ENCODE assay signal across 28 cellular contexts in the genomic region with DNA sequence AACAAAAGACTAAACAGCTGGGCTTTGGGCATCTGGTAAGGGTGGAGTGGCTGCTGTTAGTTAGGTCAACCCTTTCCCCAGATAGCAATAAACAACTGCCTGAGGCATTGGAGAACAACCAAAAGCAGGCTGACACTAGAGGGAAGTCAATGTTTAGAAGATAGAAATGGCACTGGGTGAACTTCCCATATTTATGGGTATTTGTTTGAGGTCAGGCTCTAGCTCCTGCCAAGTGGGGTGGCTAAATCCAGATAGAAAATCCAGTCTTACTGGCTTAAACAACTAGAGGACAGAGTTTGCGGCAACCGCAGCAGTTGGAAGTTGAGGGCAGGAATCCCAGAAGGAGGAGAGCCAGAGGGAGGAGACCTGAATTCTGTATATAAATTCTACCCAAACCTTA.
A peak's percentile ranks its signal among the peaks of the same experiment; 100 is the strongest.
DNase-seq lines count a peak whose midpoint lies in the region; ATAC-seq lines count a peak whose summit lies in the region.
"Had no signal": no experiment of that assay in that cellular context is flagged by ENCODE, and none has a peak within 500 bp of the region (broad histone marks: within the 10 kb centered on the region; RNA-seq: fewer than 3 reads in every experiment).

No MANE protein-coding gene starts in this region.

- H4K8ac ChIP-seq in mesenchymal stem cell (ENCODE audit: low read length) = no peak overlapping the region

- H3K9me3 ChIP-seq in mesenchymal stem cell (ENCODE audit: control insufficient read depth, low read length) = no peaks in the 10 kb centered on the region
- H3K9me3 ChIP-seq: BE2C, colonic mucosa, esophagus squamous epithelium, gastrocnemius medialis, psoas muscle had no signal

- no peaks in the 10 kb centered on the region for H3K36me3 ChIP-seq in mesenchymal stem cell (ENCODE audit: control insufficient read depth in 1 of 2, insufficient read depth in 2 of 2, low read depth in 1 of 2, low read length in 2 of 2)
- H3K36me3 ChIP-seq: BE2C, colonic mucosa, esophagus squamous epithelium, gastrocnemius medialis had no signal

- H3K27ac ChIP-seq in mesenchymal stem cell (ENCODE audit: low read length, poor library complexity, severe bottlenecking) = no peak overlapping the region
- H3K27ac ChIP-seq: colonic mucosa, gastrocnemius medialis, psoas muscle had no signal

- H3K27me3 ChIP-seq in mesenchymal stem cell (ENCODE audit: control insufficient read depth in 1 of 2, insufficient read depth in 1 of 2, low read length in 2 of 2) = peaks cover 1 to 38% of the 10 kb centered on the region in 2 experiments
- H3K27me3 ChIP-seq: colonic mucosa had no signal

- H3K18ac ChIP-seq in mesenchymal stem cell (ENCODE audit: low read depth in 1 of 2, low read length in 2 of 2) = no peak overlapping the region

- H3K79me1 ChIP-seq in mesenchymal stem cell (replicated peaks; ENCODE audit: low read length, poor library complexity, severe bottlenecking) = no peaks in the 10 kb centered on the region

- no peak overlapping the region for H3K4me2 ChIP-seq in mesenchymal stem cell (ENCODE audit: low read length, poor library complexity, severe bottlenecking)

- no peak overlapping the region for H2AK5ac ChIP-seq in mesenchymal stem cell (ENCODE audit: low read length, severe bottlenecking)

- H2BK120ac ChIP-seq in mesenchymal stem cell (ENCODE audit: low read depth, low read length) = no peak overlapping the region

- no peak overlapping the region for H2BK15ac ChIP-seq in mesenchymal stem cell (ENCODE audit: low read depth, poor library complexity, severe bottlenecking)

- no peak overlapping the region for H3K4ac ChIP-seq in mesenchymal stem cell (ENCODE audit: low read depth in 1 of 2, low read length in 2 of 2)

- no peak overlapping the region for H3K4me3 ChIP-seq in mesenchymal stem cell (ENCODE audit: insufficient read depth in 1 of 2, low read depth in 1 of 2, low read length in 2 of 2)
- H3K4me3 ChIP-seq: colonic mucosa, esophagus squamous epithelium, gastrocnemius medialis, psoas muscle had no signal

- DNase-seq in AG08395 (ENCODE audit: low spot score) (peak; percentile 65), GM04504 (ENCODE audit: low read depth) (peak; percentile 12), SKM-1 treated with dmso at 0.1 percent for 144 hours (lab: John Stamatoyannopoulos, UW; ENCODE audit: unreplicated experiment) (peak; percentile 33), mesenchymal stem cell (peak; percentile 1), AG20443 (ENCODE audit: low spot score) (no peak), NCI-H774 (lab: John Stamatoyannopoulos, UW) (no peak)
- no peak for DNase-seq in activated naive CD4-positive, alpha-beta T cell treated with Interleukin-2 at 50 U/mL for 16 hours
- DNase-seq: activated CD4-positive, alpha-beta T cell treated with anti-CD3 and anti-CD28 coated beads for 1 hour; activated naive CD8-positive, alpha-beta T cell treated with anti-CD3 and anti-CD28 coated beads for 36 hours; activated T-cell treated with anti-CD3 and anti-CD28 coated beads for 4 hours; aorta; BE2C; colonic mucosa; DMS79 treated with DMSO at 0.1 percent for 48 hours; endodermal cell; esophagus squamous epithelium; gastrocnemius medialis; hippocampal formation; KBM-7; mesendoderm; NCI-H1436; NCI-H2081 treated with DMSO at 0.1 percent for 48 hours; NCI-H345; NCI-H82; psoas muscle; stimulated activated naive CD8-positive, alpha-beta T cell treated with anti-CD3 and anti-CD28 coated beads, Interleukin-15, amount 100 ng/mL, for 72 hours had no signal

- H3K23ac ChIP-seq in mesenchymal stem cell (ENCODE audit: low read length in 2 of 2) = no peak overlapping the region

- no peaks in the 10 kb centered on the region for H3K4me1 ChIP-seq in mesenchymal stem cell (ENCODE audit: control insufficient read depth, insufficient read depth, low read depth, low read length)
- H3K4me1 ChIP-seq: BE2C, colonic mucosa, gastrocnemius medialis, psoas muscle had no signal

- no peak overlapping the region for H4K91ac ChIP-seq in mesenchymal stem cell (ENCODE audit: low read length)

- ATAC-seq in HG02642 (IDR thresholded peaks at IDR 0.05; ENCODE audit: poor library complexity, unreplicated experiment) = no peak
- ATAC-seq: gastrocnemius medialis; psoas muscle; Right ventricle myocardium inferior; stimulated activated naive CD8-positive, alpha-beta T cell treated with anti-CD3 and anti-CD28 coated beads, Interleukin-15, amount 100 ng/mL, for 72 hours had no signal

- H3K14ac ChIP-seq in mesenchymal stem cell (ENCODE audit: low read length in 2 of 2) = no peak overlapping the region

- 92% methylated on average over 2 of the region's 2 CpGs for WGBS in mesenchymal stem cell

- H2BK5ac ChIP-seq in mesenchymal stem cell (ENCODE audit: low read depth, low read length, poor library complexity, severe bottlenecking) = no peak overlapping the region

- no peak overlapping the region for H2AFZ ChIP-seq in mesenchymal stem cell (ENCODE audit: low read depth, low read length)

- no peak overlapping the region for H3K9ac ChIP-seq in mesenchymal stem cell (ENCODE audit: low read length)

- H2BK12ac ChIP-seq in mesenchymal stem cell (ENCODE audit: low read length in 2 of 2) = no peak overlapping the region

Comparison
In these comparisons a context has a peak if more than half of its experiments do, and no peak if none do; other contexts are left out.
1. DNase-seq: peak in AG08395 (single experiment), GM04504 (single experiment), SKM-1 treated with dmso at 0.1 percent for 144 hours (single experiment) and mesenchymal stem cell (single experiment); none in AG20443 (single experiment), NCI-H774 (single experiment) and activated naive CD4-positive, alpha-beta T cell treated with Interleukin-2 at 50 U/mL for 16 hours (single experiment).